Comparison of ENCODE assay signal across 8 cellular contexts in genomic region chr2:74959106-74959751, GRCh38. TPM values are rescaled to one million over a fixed set of nuclear protein-coding genes. Genes with fewer than 3 reads are reported as not detected.
DNase-seq lines count a peak whose midpoint lies in the region; ATAC-seq and TF ChIP-seq lines count a peak whose summit lies in the region.

No MANE protein-coding gene starts in this region.

- H3K9me3 Mint-ChIP-seq in HFFc6, result peaks cover 5% of the 10 kb centered on the region; the same call in 1 of the 2 replicates

- H3K27me3 Mint-ChIP-seq in HFFc6 (ENCODE audit: insufficient read depth), result no peaks in the 10 kb centered on the region

- peak overlapping the region; percentile 84 for H3K4me3 Mint-ChIP-seq in HFFc6

- H3K4me1 Mint-ChIP-seq in HFFc6 (ENCODE audit: low read depth), result peaks cover 64% of the 10 kb centered on the region

- H3K36me3 ChIP-seq in WERI-Rb-1, result no peaks in the 10 kb centered on the region

- DNase-seq in HFFc6 (no peak), WERI-Rb-1 (no peak), fibroblast of the aortic adventitia (ENCODE audit: low read depth) (no peak), NCI-H187 (lab: John Stamatoyannopoulos, UW) (no peak), NOMO-1 treated with DMSO at 0.1 percent for 48 hours (lab: John Stamatoyannopoulos, UW; ENCODE audit: unreplicated experiment) (no peak), RKO (ENCODE audit: low spot score) (no peak)

- H3K4me3 ChIP-seq in WERI-Rb-1 (ENCODE audit: low read depth, low read length) (peak overlapping the region; percentile 39), fibroblast of the aortic adventitia (ENCODE audit: low read depth, low read length) (peak overlapping the region; percentile 80), skin epidermis (peak overlapping the region; percentile 39 to 66 (median 49))

- peak overlapping the region; percentile 78 for H3K27ac Mint-ChIP-seq in HFFc6

- H3K36me3 Mint-ChIP-seq in HFFc6 (ENCODE audit: low read depth), result peaks cover 38% of the 10 kb centered on the region

- TF ChIP-seq CTCF in HFFc6 (IDR thresholded peaks at IDR 0.05), result no peak
- no peak for TF ChIP-seq CTCF in WERI-Rb-1 (IDR thresholded peaks at IDR 0.05; ENCODE audit: low read depth, low read length)
- no peak for TF ChIP-seq CTCF in fibroblast of the aortic adventitia (IDR thresholded peaks at IDR 0.05; ENCODE audit: insufficient read depth, low read length)

- no peaks in the 10 kb centered on the region for H3K27me3 ChIP-seq in WERI-Rb-1 (ENCODE audit: insufficient read depth, low read depth, severe bottlenecking)

- peaks cover 5% of the 10 kb centered on the region for H3K9me3 ChIP-seq in WERI-Rb-1 (ENCODE audit: severe bottlenecking)

- H3K27ac ChIP-seq in WERI-Rb-1 (no peak overlapping the region), skin epidermis (peak overlapping the region in 17 of 21 experiments; percentile 79 to 95 (median 90))

- no peak for ATAC-seq in HG03039 (IDR thresholded peaks at IDR 0.05; ENCODE audit: unreplicated experiment)

RNA-seq across cellular contexts. Expression of gene POLE4, which starts 0.8 kb away (rescaled TPM):
- 100 to 1,000 TPM; 108 to 143 (median 122) TPM for total RNA-seq in HFFc6 (2021; fragmentation: NEBNext Ultra II Directional; extraction: Animal tissue kit (Norgen Biotek cat#: 25700))
- total RNA-seq in fibroblast of the aortic adventitia (ENCODE audit: low replicate concordance), result 27.4 and 44.3 TPM in 2 replicates
